ENCODE assay signal across 13 cellular contexts in the genomic region with DNA sequence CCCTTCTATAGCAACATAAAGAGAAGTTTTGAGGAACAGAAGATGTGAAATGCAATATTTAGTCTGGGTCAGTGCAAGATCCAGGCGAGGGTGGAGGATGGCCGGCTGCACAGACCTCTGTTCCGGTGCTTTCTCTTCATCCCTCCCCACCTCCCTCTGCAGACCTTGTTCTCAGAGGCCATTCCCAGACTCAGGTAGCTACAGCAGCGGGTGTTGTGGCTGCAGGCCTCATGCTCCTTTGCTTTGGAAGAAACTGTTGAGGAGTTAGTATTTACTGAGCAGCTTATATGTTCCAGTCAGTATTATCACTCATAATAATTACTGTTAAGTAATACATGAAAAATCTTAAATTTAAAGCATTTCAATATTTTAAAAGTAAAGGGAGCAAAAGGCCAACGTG. TPM values are rescaled to one million over a fixed set of nuclear protein-coding genes. Genes with fewer than 3 reads are reported as not detected.
A peak's percentile ranks its signal among the peaks of the same experiment; 100 is the strongest.
DNase-seq lines count a peak whose midpoint lies in the region; ATAC-seq, FAIRE-seq and TF ChIP-seq lines count a peak whose summit lies in the region.
"Had no signal": no experiment of that assay in that cellular context is flagged by ENCODE, and none has a peak within 500 bp of the region (broad histone marks: within the 10 kb centered on the region; RNA-seq: fewer than 3 reads in every experiment).

No MANE protein-coding gene starts in this region.

- H4K20me1 ChIP-seq in HepG2 (ENCODE audit: insufficient read depth, low read length) = no peaks in the 10 kb centered on the region

- no peak for TF ChIP-seq EP300 in suprapubic skin (IDR thresholded peaks at IDR 0.05)
- TF ChIP-seq EP300 in HepG2 (IDR thresholded peaks at IDR 0.05; ENCODE audit: low read depth in 2 of 2, low read length in 2 of 2) = no peak
- TF ChIP-seq EP300 in HepG2 (CRISPR knock-in tag; IDR thresholded peaks at IDR 0.05; ENCODE audit: borderline replicate concordance) = no peak

- H3K9ac ChIP-seq in HepG2 (ENCODE audit: insufficient read depth, low read depth, low read length) = no peak overlapping the region

- H3K36me3 Mint-ChIP-seq in activated naive CD4-positive, alpha-beta T cell treated with anti-CD3 and anti-CD28 coated beads, Interleukin-2, amount 10 ng/mL, durations not matched to agents 7 days and 5 days = peaks cover 46% of the 10 kb centered on the region
- peaks cover 45% of the 10 kb centered on the region for H3K36me3 Mint-ChIP-seq in activated B cell treated with CpG ODN at 0.5 μM for 24 hours (ENCODE audit: low read depth)

- no peaks in the 10 kb centered on the region for H3K9me3 Mint-ChIP-seq in activated naive CD4-positive, alpha-beta T cell treated with anti-CD3 and anti-CD28 coated beads, Interleukin-2, amount 10 ng/mL, durations not matched to agents 7 days and 5 days
- H3K9me3 Mint-ChIP-seq in activated B cell treated with CpG ODN at 0.5 μM for 24 hours = no peaks in the 10 kb centered on the region

- peaks cover 64% of the 10 kb centered on the region for H3K4me1 Mint-ChIP-seq in activated naive CD4-positive, alpha-beta T cell treated with anti-CD3 and anti-CD28 coated beads, Interleukin-2, amount 10 ng/mL, durations not matched to agents 7 days and 5 days
- peaks cover 60% of the 10 kb centered on the region for H3K4me1 Mint-ChIP-seq in activated B cell treated with CpG ODN at 0.5 μM for 24 hours

- TF ChIP-seq CTCF in activated B cell treated with CpG ODN at 0.5 μM for 24 hours (IDR thresholded peaks at IDR 0.05) (no peak), left lung (IDR thresholded peaks at IDR 0.05) (no peak), suprapubic skin (IDR thresholded peaks at IDR 0.05) (no peak), HepG2 (CRISPR knock-in tag; IDR thresholded peaks at IDR 0.05) (no peak)

- peak overlapping the region; percentile 92 for H3K4me3 Mint-ChIP-seq in activated naive CD4-positive, alpha-beta T cell treated with anti-CD3 and anti-CD28 coated beads, Interleukin-2, amount 10 ng/mL, durations not matched to agents 7 days and 5 days
- H3K4me3 Mint-ChIP-seq in activated B cell treated with CpG ODN at 0.5 μM for 24 hours = peak overlapping the region; percentile 92

- no peak for TF ChIP-seq RAD21 in HepG2 (CRISPR knock-in tag; IDR thresholded peaks at IDR 0.05)

- no TSS peak for BruUV-seq in HepG2 (replicated peaks; lab: Mats Ljungman, UMichigan)

- peaks cover 0 to 9% of the 10 kb centered on the region in 2 donors for H3K36me3 ChIP-seq in left lung
- peaks cover 8% of the 10 kb centered on the region for H3K36me3 ChIP-seq in suprapubic skin
- no peaks in the 10 kb centered on the region for H3K36me3 ChIP-seq in HepG2 (replicated peaks in 1 of 2; ENCODE audit: control insufficient read depth in 1 of 2, insufficient read depth in 2 of 2, low read length in 2 of 2)

- no peak for ATAC-seq in activated B cell treated with CpG ODN at 0.5 μM for 24 hours (ENCODE audit: low read depth)
- ATAC-seq in left lung = no peak
- ATAC-seq in HepG2 = no peak
- ATAC-seq: HCT116 had no signal

- H2AFZ ChIP-seq in HepG2 (ENCODE audit: low read length) = no peak overlapping the region

- CTCF ChIA-PET in activated naive CD4-positive, alpha-beta T cell treated with anti-CD3 and anti-CD28 coated beads, Interleukin-2, amount 10 ng/mL, durations not matched to agents 7 days and 5 days (lab: Charles Lee) = no interaction called here
- CTCF ChIA-PET in activated B cell treated with CpG ODN at 0.5 μM for 24 hours (lab: Charles Lee) (no interaction called here), HepG2 (lab: Yijun Ruan, JAX; ENCODE audit: low intra/inter-chr PET ratio, low total read pairs) (no interaction called here)

- in situ Hi-C loops in HepG2 (cut with HindIII; ENCODE audit: extremely low pct_ligation_motif_present, low pct_unique_long_range_greater_than_20kb) = no loop called here

- peak overlapping the region; percentile 40 for H3K27ac Mint-ChIP-seq in activated naive CD4-positive, alpha-beta T cell treated with anti-CD3 and anti-CD28 coated beads, Interleukin-2, amount 10 ng/mL, durations not matched to agents 7 days and 5 days
- no peak overlapping the region for H3K27ac Mint-ChIP-seq in activated B cell treated with CpG ODN at 0.5 μM for 24 hours

- peak overlapping the region; percentile 38 to 63 for H3K4me3 ChIP-seq in left lung
- H3K4me3 ChIP-seq in suprapubic skin = peak overlapping the region; percentile 52
- H3K4me3 ChIP-seq in HepG2 (replicated peaks in 1 of 3; ENCODE audit: insufficient read depth in 1 of 3, low read depth in 2 of 3, low read length in 3 of 3) = no peak overlapping the region

- H3K4me1 ChIP-seq in left lung = peaks cover 13 to 39% of the 10 kb centered on the region in 2 donors
- peaks cover 29% of the 10 kb centered on the region for H3K4me1 ChIP-seq in suprapubic skin
- H3K4me1 ChIP-seq in HepG2 (ENCODE audit: insufficient read depth, low read length) = peaks cover 18% of the 10 kb centered on the region

- no peaks in the 10 kb centered on the region for H3K27me3 Mint-ChIP-seq in activated naive CD4-positive, alpha-beta T cell treated with anti-CD3 and anti-CD28 coated beads, Interleukin-2, amount 10 ng/mL, durations not matched to agents 7 days and 5 days
- no peaks in the 10 kb centered on the region for H3K27me3 Mint-ChIP-seq in activated B cell treated with CpG ODN at 0.5 μM for 24 hours

- H3K27ac ChIP-seq in left lung (no peak overlapping the region), suprapubic skin (no peak overlapping the region), HepG2 (ENCODE audit: extremely low read length, insufficient read depth, low read length) (no peak overlapping the region)

- H3K27me3 ChIP-seq in left lung = no peaks in the 10 kb centered on the region
- H3K27me3 ChIP-seq in suprapubic skin = no peaks in the 10 kb centered on the region
- no peaks in the 10 kb centered on the region; a peak in 1 of 5 replicates for H3K27me3 ChIP-seq in HepG2 (ENCODE audit: control insufficient read depth in 1 of 2, insufficient read depth in 2 of 2, low read length in 2 of 2)

- TF ChIP-seq POLR2A in suprapubic skin (IDR thresholded peaks at IDR 0.05) (no peak), HepG2 (IDR thresholded peaks at IDR 0.05; ENCODE audit: insufficient read depth in 1 of 2, low read depth in 2 of 2, low read length in 2 of 2) (no peak)

- H3K9me3 ChIP-seq in left lung = no peaks in the 10 kb centered on the region
- no peaks in the 10 kb centered on the region for H3K9me3 ChIP-seq in suprapubic skin
- no peaks in the 10 kb centered on the region for H3K9me3 ChIP-seq in HepG2 (ENCODE audit: low read length)

- POLR2A ChIA-PET in activated B cell treated with CpG ODN at 0.5 μM for 24 hours (lab: Charles Lee) (no interaction called here), HepG2 (lab: Yijun Ruan, JAX) (no interaction called here)

- 72% methylated on average over 5 of the region's 5 CpGs for WGBS in suprapubic skin
- WGBS in HepG2 (ENCODE audit: low lambda C conversion rate) = 81% methylated on average over 5 of the region's 5 CpGs

- FAIRE-seq in HepG2 (lab: Jason Lieb, UNC) = no peak

- intact Hi-C loops in activated B cell treated with CpG ODN at 0.5 μM for 24 hours (cut with micrococcal nuclease) = loop anchor here (2.0 to 5.0 kb wide), 5 partner anchors 15 to 77 kb away; partner anchors contain the start of genes BTN2A1, BTN3A1 and BTN3A2
- intact Hi-C loops in left lung (cut with DNase I) = no loop called here
- intact Hi-C loops in HepG2 (cut with micrococcal nuclease; ENCODE audit: unreplicated experiment) = no loop called here

- DNase-seq in activated naive CD4-positive, alpha-beta T cell treated with anti-CD3 and anti-CD28 coated beads, Interleukin-2, amount 10 ng/mL, durations not matched to agents 7 days and 5 days = no peak
- DNase-seq in activated naive CD4-positive, alpha-beta T cell treated with anti-CD3 and anti-CD28 coated beads, Interleukin-2, amount 50 U/mL, for 16 hours = no peak
- no peak for DNase-seq in activated B cell treated with CpG ODN at 0.5 μM for 24 hours
- no peak for DNase-seq in left lung
- no peak for DNase-seq in suprapubic skin (ENCODE audit: low spot score in 2 of 2)
- no peak for DNase-seq in HepG2 (ENCODE audit: low spot score)
- DNase-seq in NCI-H1092 (lab: John Stamatoyannopoulos, UW) = no peak
- no peak for DNase-seq in stimulated activated CD4-positive, alpha-beta T cell treated with anti-CD3 and anti-CD28 coated beads, Interleukin-4, amount 100 ng/mL, for 4 hours
- DNase-seq: activated CD8-positive, alpha-beta memory T cell treated with anti-CD3 and anti-CD28 coated beads for 24 hours; NCI-H446 treated with DMSO at 0.1 percent for 48 hours; posterior cingulate gyrus had no signal

- no peak overlapping the region for H3K4me2 ChIP-seq in HepG2 (ENCODE audit: low read depth, low read length)

- H3K79me2 ChIP-seq in HepG2 (ENCODE audit: insufficient read depth, low read length) = no peaks in the 10 kb centered on the region

RNA-seq across cellular contexts. Expression of gene BTN3A3, which starts 1.7 kb away (rescaled TPM):
- total RNA-seq in activated B cell treated with CpG ODN at 0.5 μM for 24 hours (51.9 and 54.1 TPM in 2 replicates), left lung (10 to 100 TPM; 41.1 to 54.7 TPM), suprapubic skin (10 to 100 TPM in 3 of 4 donors, 1 to 10 TPM in 1; 9.5 to 19.2 (median 12.2) TPM), HepG2 (2016; rRNA removed; fragmentation: Illumina TruSeq; extraction: Trizol) (2.9 and 4.3 TPM in 2 replicates)
- total RNA-seq in HepG2 (2016; cell fraction: cytosol; rRNA removed; fragmentation: Illumina TruSeq; extraction: Trizol; ENCODE audit: low read depth) = 1.1 and 1.8 TPM in 2 replicates
- 4.0 and 5.3 TPM in 2 replicates for total RNA-seq in HepG2 (2016; cell fraction: insoluble cytoplasmic fraction; rRNA removed; fragmentation: Illumina TruSeq; extraction: Trizol)
- total RNA-seq in HepG2 (2016; cell fraction: membrane; rRNA removed; fragmentation: Illumina TruSeq; extraction: Trizol) = 1.1 and 2.7 TPM in 2 replicates
- 10.3 and 12.7 TPM in 2 replicates for total RNA-seq in HepG2 (2016; cell fraction: nucleus; rRNA removed; fragmentation: Illumina TruSeq; extraction: Trizol)
- polyA plus RNA-seq in HepG2 (2011; rRNA removed) = 5.0 and 6.3 TPM in 2 replicates
- polyA plus RNA-seq in HepG2 (2011; cell fraction: cytosol; rRNA removed) = 2.3 and 3.7 TPM in 2 replicates
- polyA plus RNA-seq in HepG2 (2011; cell fraction: nucleus; rRNA removed) = 12.9 and 22.9 TPM in 2 replicates
- polyA plus RNA-seq in HepG2 (2012) = 3.7 and 5.2 TPM in 2 replicates
- polyA plus RNA-seq in HepG2 (2016; cell fraction: cytosol; fragmentation: Illumina TruSeq; extraction: Trizol; ENCODE audit: low read depth) = 0.26 and 0.36 TPM in 2 replicates
- polyA plus RNA-seq in HepG2 (2016; cell fraction: insoluble cytoplasmic fraction; fragmentation: Illumina TruSeq; extraction: Trizol; ENCODE audit: low read depth) = 1.9 and 2.2 TPM in 2 replicates
- 0.65 and 0.73 TPM in 2 replicates for polyA plus RNA-seq in HepG2 (2016; cell fraction: membrane; fragmentation: Illumina TruSeq; extraction: Trizol; ENCODE audit: low read depth)
- polyA plus RNA-seq in HepG2 (2016; cell fraction: nucleus; fragmentation: Illumina TruSeq; extraction: Trizol; ENCODE audit: insufficient read depth, low read depth) = 13.4 and 14.1 TPM in 2 replicates
- polyA minus RNA-seq in HepG2 (2011; rRNA and poly(A)+ RNA removed; ENCODE audit: low replicate concordance) = 8.0 and 29.3 TPM in 2 replicates
- 1.1 and 1.4 TPM in 2 replicates for polyA minus RNA-seq in HepG2 (2011; cell fraction: cytosol; rRNA and poly(A)+ RNA removed)
- polyA minus RNA-seq in HepG2 (2011; cell fraction: nucleus; rRNA and poly(A)+ RNA removed) = 10.0 and 27.5 TPM in 2 replicates

RNA-seq across cellular contexts. Expression of gene BTN2A1, which starts 15.8 kb away (rescaled TPM):
- 39.7 and 45.1 TPM in 2 replicates for total RNA-seq in activated B cell treated with CpG ODN at 0.5 μM for 24 hours
- total RNA-seq in left lung = 10 to 100 TPM; 17.5 to 34.7 TPM
- total RNA-seq in suprapubic skin = 10 to 100 TPM in 2 of 4 donors, 1 to 10 TPM in 2; 9.1 to 31.9 (median 12.9) TPM
- 9.1 and 16.4 TPM in 2 replicates for total RNA-seq in HepG2 (2016; rRNA removed; fragmentation: Illumina TruSeq; extraction: Trizol)
- 2.8 and 3.8 TPM in 2 replicates for total RNA-seq in HepG2 (2016; cell fraction: cytosol; rRNA removed; fragmentation: Illumina TruSeq; extraction: Trizol; ENCODE audit: low read depth)
- total RNA-seq in HepG2 (2016; cell fraction: insoluble cytoplasmic fraction; rRNA removed; fragmentation: Illumina TruSeq; extraction: Trizol) = 9.2 and 15.3 TPM in 2 replicates
- 5.5 and 6.0 TPM in 2 replicates for total RNA-seq in HepG2 (2016; cell fraction: membrane; rRNA removed; fragmentation: Illumina TruSeq; extraction: Trizol)
- total RNA-seq in HepG2 (2016; cell fraction: nucleus; rRNA removed; fragmentation: Illumina TruSeq; extraction: Trizol) = 18.6 and 21.3 TPM in 2 replicates
- 30.4 and 35.0 TPM in 2 replicates for polyA plus RNA-seq in HepG2 (2011; rRNA removed)
- 23.7 and 28.2 TPM in 2 replicates for polyA plus RNA-seq in HepG2 (2011; cell fraction: cytosol; rRNA removed)
- polyA plus RNA-seq in HepG2 (2011; cell fraction: nucleus; rRNA removed) = 33.3 and 38.3 TPM in 2 replicates
- 18.7 and 23.0 TPM in 2 replicates for polyA plus RNA-seq in HepG2 (2012)
- polyA plus RNA-seq in HepG2 (2016; cell fraction: cytosol; fragmentation: Illumina TruSeq; extraction: Trizol; ENCODE audit: low read depth) = 2.6 and 3.2 TPM in 2 replicates
- 11.1 TPM in 2 replicates for polyA plus RNA-seq in HepG2 (2016; cell fraction: insoluble cytoplasmic fraction; fragmentation: Illumina TruSeq; extraction: Trizol; ENCODE audit: low read depth)
- 3.3 and 3.5 TPM in 2 replicates for polyA plus RNA-seq in HepG2 (2016; cell fraction: membrane; fragmentation: Illumina TruSeq; extraction: Trizol; ENCODE audit: low read depth)
- polyA plus RNA-seq in HepG2 (2016; cell fraction: nucleus; fragmentation: Illumina TruSeq; extraction: Trizol; ENCODE audit: insufficient read depth, low read depth) = 49.0 and 49.2 TPM in 2 replicates
- 23.9 and 31.6 TPM in 2 replicates for polyA minus RNA-seq in HepG2 (2011; rRNA and poly(A)+ RNA removed; ENCODE audit: low replicate concordance)
- 10.4 and 12.6 TPM in 2 replicates for polyA minus RNA-seq in HepG2 (2011; cell fraction: cytosol; rRNA and poly(A)+ RNA removed)
- 25.0 and 37.0 TPM in 2 replicates for polyA minus RNA-seq in HepG2 (2011; cell fraction: nucleus; rRNA and poly(A)+ RNA removed)

RNA-seq across cellular contexts. Expression of gene BTN3A1, which starts 39.9 kb away (rescaled TPM):
- 55.4 and 61.7 TPM in 2 replicates for total RNA-seq in activated B cell treated with CpG ODN at 0.5 μM for 24 hours
- total RNA-seq in left lung = 10 to 100 TPM; 48.0 to 54.5 TPM
- total RNA-seq in suprapubic skin = 10 to 100 TPM; 11.4 to 28.1 (median 14.5) TPM
- total RNA-seq in HepG2 (2016; rRNA removed; fragmentation: Illumina TruSeq; extraction: Trizol) = 8.1 and 13.3 TPM in 2 replicates
- 3.0 and 3.2 TPM in 2 replicates for total RNA-seq in HepG2 (2016; cell fraction: cytosol; rRNA removed; fragmentation: Illumina TruSeq; extraction: Trizol; ENCODE audit: low read depth)
- total RNA-seq in HepG2 (2016; cell fraction: insoluble cytoplasmic fraction; rRNA removed; fragmentation: Illumina TruSeq; extraction: Trizol) = 8.0 and 11.8 TPM in 2 replicates
- total RNA-seq in HepG2 (2016; cell fraction: membrane; rRNA removed; fragmentation: Illumina TruSeq; extraction: Trizol) = 7.8 and 8.0 TPM in 2 replicates
- total RNA-seq in HepG2 (2016; cell fraction: nucleus; rRNA removed; fragmentation: Illumina TruSeq; extraction: Trizol) = 15.9 and 17.1 TPM in 2 replicates
- polyA plus RNA-seq in HepG2 (2011; rRNA removed) = 14.0 and 17.0 TPM in 2 replicates
- polyA plus RNA-seq in HepG2 (2011; cell fraction: cytosol; rRNA removed) = 6.9 and 9.3 TPM in 2 replicates
- 29.0 and 46.1 TPM in 2 replicates for polyA plus RNA-seq in HepG2 (2011; cell fraction: nucleus; rRNA removed)
- 9.4 and 11.5 TPM in 2 replicates for polyA plus RNA-seq in HepG2 (2012)
- 0.54 and 0.75 TPM in 2 replicates for polyA plus RNA-seq in HepG2 (2016; cell fraction: cytosol; fragmentation: Illumina TruSeq; extraction: Trizol; ENCODE audit: low read depth)
- polyA plus RNA-seq in HepG2 (2016; cell fraction: insoluble cytoplasmic fraction; fragmentation: Illumina TruSeq; extraction: Trizol; ENCODE audit: low read depth) = 4.6 and 4.8 TPM in 2 replicates
- 2.4 and 2.5 TPM in 2 replicates for polyA plus RNA-seq in HepG2 (2016; cell fraction: membrane; fragmentation: Illumina TruSeq; extraction: Trizol; ENCODE audit: low read depth)
- 27.2 and 30.6 TPM in 2 replicates for polyA plus RNA-seq in HepG2 (2016; cell fraction: nucleus; fragmentation: Illumina TruSeq; extraction: Trizol; ENCODE audit: insufficient read depth, low read depth)
- 46.1 and 68.9 TPM in 2 replicates for polyA minus RNA-seq in HepG2 (2011; rRNA and poly(A)+ RNA removed; ENCODE audit: low replicate concordance)
- polyA minus RNA-seq in HepG2 (2011; cell fraction: cytosol; rRNA and poly(A)+ RNA removed) = 8.0 and 8.9 TPM in 2 replicates
- 17.8 and 27.4 TPM in 2 replicates for polyA minus RNA-seq in HepG2 (2011; cell fraction: nucleus; rRNA and poly(A)+ RNA removed)

RNA-seq across cellular contexts. Expression of gene BTN1A1, which starts 58.1 kb away (rescaled TPM):
- total RNA-seq in activated B cell treated with CpG ODN at 0.5 μM for 24 hours (0.18 and 0.46 TPM in 2 replicates), left lung (not detected), suprapubic skin (not detected), HepG2 (2016; rRNA removed; fragmentation: Illumina TruSeq; extraction: Trizol) (not detected in 2 replicates)
- not detected in 2 replicates for total RNA-seq in HepG2 (2016; cell fraction: cytosol; rRNA removed; fragmentation: Illumina TruSeq; extraction: Trizol; ENCODE audit: low read depth)
- total RNA-seq in HepG2 (2016; cell fraction: insoluble cytoplasmic fraction; rRNA removed; fragmentation: Illumina TruSeq; extraction: Trizol) = not detected in 2 replicates
- not detected in 2 replicates for total RNA-seq in HepG2 (2016; cell fraction: membrane; rRNA removed; fragmentation: Illumina TruSeq; extraction: Trizol)
- not detected in 2 replicates for total RNA-seq in HepG2 (2016; cell fraction: nucleus; rRNA removed; fragmentation: Illumina TruSeq; extraction: Trizol)
- polyA plus RNA-seq in HepG2 (2011; rRNA removed) = 0.04 and 0.12 TPM in 2 replicates
- 0.04 and 0.08 TPM in 2 replicates for polyA plus RNA-seq in HepG2 (2011; cell fraction: cytosol; rRNA removed)
- not detected in 2 replicates for polyA plus RNA-seq in HepG2 (2011; cell fraction: nucleus; rRNA removed)
- polyA plus RNA-seq in HepG2 (2012) = 0.05 and 0.07 TPM in 2 replicates
- polyA plus RNA-seq in HepG2 (2016; cell fraction: cytosol; fragmentation: Illumina TruSeq; extraction: Trizol; ENCODE audit: low read depth) = not detected in 2 replicates
- not detected in 2 replicates for polyA plus RNA-seq in HepG2 (2016; cell fraction: insoluble cytoplasmic fraction; fragmentation: Illumina TruSeq; extraction: Trizol; ENCODE audit: low read depth)
- not detected in 2 replicates for polyA plus RNA-seq in HepG2 (2016; cell fraction: membrane; fragmentation: Illumina TruSeq; extraction: Trizol; ENCODE audit: low read depth)
- polyA plus RNA-seq in HepG2 (2016; cell fraction: nucleus; fragmentation: Illumina TruSeq; extraction: Trizol; ENCODE audit: insufficient read depth, low read depth) = not detected in 2 replicates
- polyA minus RNA-seq in HepG2 (2011; rRNA and poly(A)+ RNA removed; ENCODE audit: low replicate concordance) = not detected in 2 replicates
- not detected in 2 replicates for polyA minus RNA-seq in HepG2 (2011; cell fraction: cytosol; rRNA and poly(A)+ RNA removed)
- polyA minus RNA-seq in HepG2 (2011; cell fraction: nucleus; rRNA and poly(A)+ RNA removed) = not detected in 2 replicates
- total RNA-seq: LHCN-M2 had no signal

RNA-seq across cellular contexts. Expression of gene BTN2A2, which starts 59.1 kb away (rescaled TPM):
- total RNA-seq in activated B cell treated with CpG ODN at 0.5 μM for 24 hours (77.5 and 79.9 TPM in 2 replicates), left lung (10 to 100 TPM; 16.6 to 21.0 TPM), suprapubic skin (10 to 100 TPM in 2 of 4 donors, 1 to 10 TPM in 2; 6.7 to 27.6 (median 11.5) TPM), HepG2 (2016; rRNA removed; fragmentation: Illumina TruSeq; extraction: Trizol) (6.0 and 12.2 TPM in 2 replicates)
- total RNA-seq in HepG2 (2016; cell fraction: cytosol; rRNA removed; fragmentation: Illumina TruSeq; extraction: Trizol; ENCODE audit: low read depth) = 2.6 and 2.7 TPM in 2 replicates
- total RNA-seq in HepG2 (2016; cell fraction: insoluble cytoplasmic fraction; rRNA removed; fragmentation: Illumina TruSeq; extraction: Trizol) = 5.9 and 11.3 TPM in 2 replicates
- total RNA-seq in HepG2 (2016; cell fraction: membrane; rRNA removed; fragmentation: Illumina TruSeq; extraction: Trizol) = 3.3 and 3.6 TPM in 2 replicates
- 18.5 and 19.7 TPM in 2 replicates for total RNA-seq in HepG2 (2016; cell fraction: nucleus; rRNA removed; fragmentation: Illumina TruSeq; extraction: Trizol)
- 10.8 and 15.4 TPM in 2 replicates for polyA plus RNA-seq in HepG2 (2011; rRNA removed)
- polyA plus RNA-seq in HepG2 (2011; cell fraction: cytosol; rRNA removed) = 8.1 and 9.6 TPM in 2 replicates
- 24.5 and 30.2 TPM in 2 replicates for polyA plus RNA-seq in HepG2 (2011; cell fraction: nucleus; rRNA removed)
- polyA plus RNA-seq in HepG2 (2012) = 8.5 and 8.6 TPM in 2 replicates
- polyA plus RNA-seq in HepG2 (2016; cell fraction: cytosol; fragmentation: Illumina TruSeq; extraction: Trizol; ENCODE audit: low read depth) = 0.77 and 0.96 TPM in 2 replicates
- polyA plus RNA-seq in HepG2 (2016; cell fraction: insoluble cytoplasmic fraction; fragmentation: Illumina TruSeq; extraction: Trizol; ENCODE audit: low read depth) = 4.7 and 5.5 TPM in 2 replicates
- 1.7 and 2.0 TPM in 2 replicates for polyA plus RNA-seq in HepG2 (2016; cell fraction: membrane; fragmentation: Illumina TruSeq; extraction: Trizol; ENCODE audit: low read depth)
- 17.6 and 22.8 TPM in 2 replicates for polyA plus RNA-seq in HepG2 (2016; cell fraction: nucleus; fragmentation: Illumina TruSeq; extraction: Trizol; ENCODE audit: insufficient read depth, low read depth)
- polyA minus RNA-seq in HepG2 (2011; rRNA and poly(A)+ RNA removed; ENCODE audit: low replicate concordance) = 2.5 and 22.6 TPM in 2 replicates
- polyA minus RNA-seq in HepG2 (2011; cell fraction: cytosol; rRNA and poly(A)+ RNA removed) = 6.1 and 6.4 TPM in 2 replicates
- 29.2 and 34.7 TPM in 2 replicates for polyA minus RNA-seq in HepG2 (2011; cell fraction: nucleus; rRNA and poly(A)+ RNA removed)

Comparison
In these comparisons a context has a peak if more than half of its experiments do, and no peak if none do; other contexts are left out.
1. H3K4me3 ChIP-seq: peak in left lung (2 of 2) and suprapubic skin (single experiment); none in HepG2 (0 of 3).